In the genomic region with DNA sequence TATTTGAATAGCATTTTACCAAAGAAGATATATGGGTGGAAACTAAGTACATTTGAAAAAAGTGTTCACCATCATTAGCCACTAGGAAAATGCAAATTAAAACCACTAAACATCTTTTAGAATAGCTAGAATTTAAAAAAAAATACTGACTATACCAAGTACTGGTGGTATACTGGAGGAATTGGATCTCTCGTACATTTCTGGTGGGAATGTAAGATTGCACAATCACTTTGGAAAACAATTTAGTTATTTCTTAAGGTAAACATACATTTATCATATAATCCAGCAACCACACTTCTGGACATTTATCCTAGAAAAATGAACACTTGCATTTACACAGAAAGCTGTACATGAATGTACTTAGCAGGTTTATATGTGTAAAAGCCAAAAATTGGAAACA, we compare ENCODE assay signal across 37 cellular contexts.
A peak's percentile ranks its signal among the peaks of the same experiment; 100 is the strongest.
DNase-seq lines count a peak whose midpoint lies in the region; ATAC-seq, FAIRE-seq and TF ChIP-seq lines count a peak whose summit lies in the region.
"Had no signal": no experiment of that assay in that cellular context is flagged by ENCODE, and none has a peak within 500 bp of the region (broad histone marks: within the 10 kb centered on the region; RNA-seq: fewer than 3 reads in every experiment).

No MANE protein-coding gene starts in this region.

- in situ Hi-C loops in HepG2 (cut with HindIII; ENCODE audit: extremely low pct_ligation_motif_present, low pct_unique_long_range_greater_than_20kb), result no loop called here
- in situ Hi-C loops in IMR-90 (cut with MboI; ENCODE audit: low sequenced_read_pairs), result no loop called here
- in situ Hi-C loops in K562 (cut with MboI), result no loop called here

- H3K9me3 ChIP-seq in HepG2 (ENCODE audit: low read length), result no peaks in the 10 kb centered on the region
- H3K9me3 ChIP-seq in right lobe of liver, result no peaks in the 10 kb centered on the region
- H3K9me3 ChIP-seq in IMR-90 (ENCODE audit: control insufficient read depth, insufficient read depth, low read length), result no peaks in the 10 kb centered on the region
- H3K9me3 ChIP-seq in astrocyte (ENCODE audit: insufficient read depth, low read depth, low read length), result no peaks in the 10 kb centered on the region
- H3K9me3 ChIP-seq in K562 (replicated peaks; ENCODE audit: control insufficient read depth, insufficient read depth, low read depth, low read length), result no peaks in the 10 kb centered on the region
- H3K9me3 ChIP-seq: A549, BE2C, BLaER1, Caco-2 had no signal

- no peak overlapping the region for H2BK15ac ChIP-seq in IMR-90 (ENCODE audit: low read depth, low read length)

- no peaks in the 10 kb centered on the region for H3K9me3 Mint-ChIP-seq in astrocyte (ENCODE audit: unreplicated experiment)
- H3K9me3 Mint-ChIP-seq: CD4-positive, alpha-beta T cell; CD8-positive, alpha-beta T cell had no signal

- H3K27me3 ChIP-seq in HepG2 (ENCODE audit: control insufficient read depth in 1 of 2, insufficient read depth in 2 of 2, low read length in 2 of 2) (no peaks in the 10 kb centered on the region), right lobe of liver (no peaks in the 10 kb centered on the region), IMR-90 (ENCODE audit: control insufficient read depth, insufficient read depth, low read length) (no peaks in the 10 kb centered on the region), astrocyte (ENCODE audit: insufficient read depth, low read length) (no peaks in the 10 kb centered on the region), K562 (ENCODE audit: control insufficient read depth in 2 of 2, insufficient read depth in 2 of 2, low read length in 2 of 2) (no peaks in the 10 kb centered on the region)
- H3K27me3 ChIP-seq: BE2C; BLaER1; BLaER1 treated with 17β-estradiol and CSF1 and Interleukin-3, amounts not matched to agents 10 nM and 100 nM had no signal

- H3K56ac ChIP-seq in IMR-90 (ENCODE audit: extremely low read depth, insufficient read depth, low read length), result no peak overlapping the region

- H2BK20ac ChIP-seq in IMR-90 (ENCODE audit: low read depth, low read length), result no peak overlapping the region

- H4K8ac ChIP-seq in IMR-90 (ENCODE audit: low read depth in 2 of 2, low read length in 2 of 2), result no peak overlapping the region

- no peak for TF ChIP-seq EP300 in HepG2 (IDR thresholded peaks at IDR 0.05; ENCODE audit: low read depth in 2 of 2, low read length in 2 of 2)
- TF ChIP-seq EP300 in HepG2 (CRISPR knock-in tag; IDR thresholded peaks at IDR 0.05; ENCODE audit: borderline replicate concordance), result no peak
- TF ChIP-seq EP300 in K562 (IDR thresholded peaks at IDR 0.05; ENCODE audit: low read length), result no peak

- H3K36me3 ChIP-seq in HepG2 (replicated peaks in 1 of 2; ENCODE audit: control insufficient read depth in 1 of 2, insufficient read depth in 2 of 2, low read length in 2 of 2) (no peaks in the 10 kb centered on the region), right lobe of liver (no peaks in the 10 kb centered on the region), IMR-90 (ENCODE audit: control insufficient read depth, insufficient read depth, low read length) (no peaks in the 10 kb centered on the region), astrocyte (ENCODE audit: insufficient read depth, low read length) (no peaks in the 10 kb centered on the region), K562 (ENCODE audit: control insufficient read depth, insufficient read depth, low read length) (no peaks in the 10 kb centered on the region)
- H3K36me3 ChIP-seq: BE2C; BLaER1; BLaER1 treated with 17β-estradiol and CSF1 and Interleukin-3, amounts not matched to agents 10 nM and 100 nM had no signal

- H3K79me1 ChIP-seq in IMR-90 (ENCODE audit: low read depth in 1 of 2, low read length in 2 of 2), result no peaks in the 10 kb centered on the region

- no peaks in the 10 kb centered on the region for H3K9me1 ChIP-seq in IMR-90 (ENCODE audit: insufficient read depth, low read length)
- no peaks in the 10 kb centered on the region for H3K9me1 ChIP-seq in K562 (ENCODE audit: control insufficient read depth, insufficient read depth, low read length)

- no peak overlapping the region for H3K4me3 Mint-ChIP-seq in astrocyte (ENCODE audit: unreplicated experiment)
- H3K4me3 Mint-ChIP-seq: B cell; CD14-positive monocyte; CD4-positive, alpha-beta memory T cell; CD4-positive, alpha-beta T cell; CD4-positive, CD25-positive, alpha-beta regulatory T cell; CD8-positive, alpha-beta memory T cell; CD8-positive, alpha-beta T cell had no signal

- no peak overlapping the region for H2BK5ac ChIP-seq in IMR-90 (ENCODE audit: low read depth, low read length, poor library complexity, severe bottlenecking)

- TF ChIP-seq POLR2A in HepG2 (IDR thresholded peaks at IDR 0.05; ENCODE audit: insufficient read depth in 1 of 2, low read depth in 2 of 2, low read length in 2 of 2), result no peak
- no peak for TF ChIP-seq POLR2A in right lobe of liver (IDR thresholded peaks at IDR 0.05)
- TF ChIP-seq POLR2A in IMR-90 (IDR thresholded peaks at IDR 0.05; ENCODE audit: low read depth, low read length), result no peak
- TF ChIP-seq POLR2A in K562 (conservative IDR thresholded peaks at IDR 0.05), result no peak

- H2AK5ac ChIP-seq in IMR-90 (ENCODE audit: low read depth, low read length), result no peak overlapping the region

- H4K91ac ChIP-seq in IMR-90 (ENCODE audit: insufficient read depth, low read depth, low read length), result no peak overlapping the region

- H4K20me1 ChIP-seq in HepG2 (ENCODE audit: insufficient read depth, low read length) (no peaks in the 10 kb centered on the region), IMR-90 (ENCODE audit: insufficient read depth, low read length) (no peaks in the 10 kb centered on the region), astrocyte (ENCODE audit: insufficient read depth, low read length) (no peaks in the 10 kb centered on the region), K562 (replicated peaks; ENCODE audit: control insufficient read depth, insufficient read depth, low read length) (no peaks in the 10 kb centered on the region)
- H4K20me1 ChIP-seq: BLaER1; BLaER1 treated with 17β-estradiol and CSF1 and Interleukin-3, amounts not matched to agents 10 nM and 100 nM had no signal

- H3K4me1 ChIP-seq in HepG2 (ENCODE audit: insufficient read depth, low read length), result no peaks in the 10 kb centered on the region
- no peaks in the 10 kb centered on the region for H3K4me1 ChIP-seq in right lobe of liver
- H3K4me1 ChIP-seq in IMR-90 (ENCODE audit: control insufficient read depth, insufficient read depth, low read length), result no peaks in the 10 kb centered on the region
- H3K4me1 ChIP-seq in astrocyte (ENCODE audit: insufficient read depth, low read length), result no peaks in the 10 kb centered on the region
- H3K4me1 ChIP-seq in K562 (replicated peaks in 1 of 2; ENCODE audit: control insufficient read depth in 2 of 2, insufficient read depth in 2 of 2, low read length in 2 of 2), result no peaks in the 10 kb centered on the region
- H3K4me1 ChIP-seq: A549, BE2C, Caco-2 had no signal

- H3K79me2 ChIP-seq in HepG2 (ENCODE audit: insufficient read depth, low read length) (no peaks in the 10 kb centered on the region), astrocyte (ENCODE audit: insufficient read depth, low read length) (no peaks in the 10 kb centered on the region), K562 (ENCODE audit: control insufficient read depth, insufficient read depth, low read length) (no peaks in the 10 kb centered on the region)

- H3K4me3 ChIP-seq in HepG2 (replicated peaks in 1 of 3; ENCODE audit: insufficient read depth in 1 of 3, low read depth in 2 of 3, low read length in 3 of 3) (no peak overlapping the region), right lobe of liver (no peak overlapping the region), IMR-90 (ENCODE audit: insufficient read depth, low read depth, low read length) (no peak overlapping the region), astrocyte (ENCODE audit: insufficient read depth, low read depth, low read length) (no peak overlapping the region), K562 (no peak overlapping the region)
- H3K4me3 ChIP-seq: A549; BLaER1; BLaER1 treated with 17β-estradiol and CSF1 and Interleukin-3, amounts not matched to agents 10 nM and 100 nM had no signal

- 8% methylated on average over 1 of the region's 1 CpG for WGBS in HepG2 (ENCODE audit: low lambda C conversion rate)
- 69% methylated on average over 1 of the region's 1 CpG for WGBS in right lobe of liver (ENCODE audit: insufficient coverage, low coverage, low lambda C conversion rate, missing lambda C conversion rate)
- no CpG with 5 or more reads among the region's 1 CpG for WGBS in IMR-90 (ENCODE audit: extremely low coverage in 2 of 2, insufficient read length in 1 of 2), 2 experiments
- 0% methylated on average over 1 of the region's 1 CpG for WGBS in K562 (ENCODE audit: insufficient coverage, low coverage, missing lambda C conversion rate)

- no peak overlapping the region for H3K27ac ChIP-seq in HepG2 (ENCODE audit: extremely low read length, insufficient read depth, low read length)
- H3K27ac ChIP-seq in right lobe of liver, result no peak overlapping the region
- H3K27ac ChIP-seq in IMR-90 (ENCODE audit: insufficient read depth, low read length), result no peak overlapping the region
- no peak overlapping the region for H3K27ac ChIP-seq in astrocyte (ENCODE audit: low read depth, low read length)
- H3K27ac ChIP-seq in K562 (ENCODE audit: extremely low read depth, low read depth, low read length), result no peak overlapping the region
- H3K27ac ChIP-seq: 22Rv1; A549; BLaER1; BLaER1 treated with 17β-estradiol and CSF1 and Interleukin-3, amounts not matched to agents 10 nM and 100 nM; C4-2B had no signal

- no peak overlapping the region for H2AK9ac ChIP-seq in IMR-90 (replicated peaks; ENCODE audit: low read depth, low read length, poor library complexity)

- no peaks in the 10 kb centered on the region for H3K4me1 Mint-ChIP-seq in astrocyte (ENCODE audit: low read depth, unreplicated experiment)
- H3K4me1 Mint-ChIP-seq: B cell; CD14-positive monocyte; CD4-positive, alpha-beta memory T cell; CD4-positive, CD25-positive, alpha-beta regulatory T cell; CD8-positive, alpha-beta memory T cell had no signal

- FAIRE-seq in HepG2 (lab: Jason Lieb, UNC) (no peak), astrocyte (lab: Jason Lieb, UNC) (peak; percentile 29), K562 (lab: Jason Lieb, UNC) (no peak)
- FAIRE-seq: A204.1, A549, D721Med had no signal

- H3K14ac ChIP-seq in IMR-90 (replicated peaks; ENCODE audit: low read depth, low read length), result no peak overlapping the region

- no peak overlapping the region for H3K18ac ChIP-seq in IMR-90 (ENCODE audit: low read depth, low read length)

- no peak for TF ChIP-seq CTCF in HepG2 (CRISPR knock-in tag; IDR thresholded peaks at IDR 0.05)
- no peak for TF ChIP-seq CTCF in right lobe of liver (IDR thresholded peaks at IDR 0.05)
- TF ChIP-seq CTCF in IMR-90 (conservative IDR thresholded peaks at IDR 0.05; ENCODE audit: low read depth, low read length), result no peak
- TF ChIP-seq CTCF in astrocyte (IDR thresholded peaks at IDR 0.05; ENCODE audit: insufficient read depth, low read depth, low read length), result no peak
- TF ChIP-seq CTCF in K562 (IDR thresholded peaks at IDR 0.05 in 2 of 3, conservative IDR thresholded peaks at IDR 0.05 in 1 of 3; ENCODE audit: insufficient read depth in 2 of 3, low read depth in 1 of 3, low read length in 3 of 3), result no peak

- no peak overlapping the region for H3K4ac ChIP-seq in IMR-90 (ENCODE audit: low read depth, low read length)

- dilution Hi-C loops in IMR-90 (cut with HindIII; ENCODE audit: low sequenced_read_pairs, unreplicated experiment), result no loop called here

- no peak overlapping the region for H3K27ac Mint-ChIP-seq in astrocyte (ENCODE audit: unreplicated experiment)
- H3K27ac Mint-ChIP-seq: B cell; CD14-positive monocyte; CD4-positive, alpha-beta memory T cell; CD4-positive, alpha-beta T cell; CD4-positive, CD25-positive, alpha-beta regulatory T cell; CD8-positive, alpha-beta memory T cell; CD8-positive, alpha-beta T cell had no signal

- no peak overlapping the region for H3K23ac ChIP-seq in IMR-90 (ENCODE audit: low read depth, low read length)

- BruUV-seq in HepG2 (replicated peaks; lab: Mats Ljungman, UMichigan) (no TSS peak), IMR-90 (replicated peaks; lab: Mats Ljungman, UMichigan) (no TSS peak), K562 (replicated peaks; lab: Mats Ljungman, UMichigan) (no TSS peak)

- POLR2A ChIA-PET in HepG2 (lab: Yijun Ruan, JAX), result no interaction called here
- POLR2A ChIA-PET in IMR-90 (lab: Charles Lee; ENCODE audit: unreplicated experiment), result no interaction called here
- POLR2A ChIA-PET in K562 (lab: Yijun Ruan, JAX), result no interaction called here

- ATAC-seq in HepG2 (no peak), right lobe of liver (no peak), IMR-90 (ENCODE audit: low read depth) (no peak), K562 (no peak)
- ATAC-seq: A549; CD8-positive, alpha-beta T cell had no signal

- H3K9ac ChIP-seq in HepG2 (ENCODE audit: insufficient read depth, low read depth, low read length) (no peak overlapping the region), IMR-90 (ENCODE audit: low read depth, low read length) (no peak overlapping the region), astrocyte (ENCODE audit: low read length) (no peak overlapping the region), K562 (ENCODE audit: insufficient read depth in 1 of 2, low read depth in 2 of 2, low read length in 2 of 2) (no peak overlapping the region)
- H3K9ac ChIP-seq: BLaER1; BLaER1 treated with 17β-estradiol and CSF1 and Interleukin-3, amounts not matched to agents 10 nM and 100 nM had no signal

- H2BK120ac ChIP-seq in IMR-90 (ENCODE audit: low read depth, low read length), result no peak overlapping the region

- no peaks in the 10 kb centered on the region for H3K36me3 Mint-ChIP-seq in astrocyte (ENCODE audit: low read depth, unreplicated experiment)
- H3K36me3 Mint-ChIP-seq: CD14-positive monocyte; CD4-positive, alpha-beta memory T cell; CD4-positive, CD25-positive, alpha-beta regulatory T cell; CD8-positive, alpha-beta memory T cell; CD8-positive, alpha-beta T cell had no signal

- intact Hi-C loops in HepG2 (cut with micrococcal nuclease; ENCODE audit: unreplicated experiment), result no loop called here
- intact Hi-C loops in right lobe of liver (cut with DNase I), result no loop called here
- intact Hi-C loops in IMR-90 (cut with micrococcal nuclease), result no loop called here
- intact Hi-C loops in K562 (cut with micrococcal nuclease), result no loop called here

- H4K5ac ChIP-seq in IMR-90 (ENCODE audit: low read depth, low read length), result no peak overlapping the region

- H2AFZ ChIP-seq in HepG2 (ENCODE audit: low read length) (no peak overlapping the region), IMR-90 (replicated peaks; ENCODE audit: low read length, poor library complexity) (no peak overlapping the region), astrocyte (ENCODE audit: low read depth, low read length) (no peak overlapping the region), K562 (ENCODE audit: low read depth, low read length) (no peak overlapping the region)

- DNase-seq in HepG2 (ENCODE audit: low spot score) (no peak), right lobe of liver (no peak), IMR-90 (no peak), astrocyte (ENCODE audit: low read depth) (no peak), K562 (ENCODE audit: extremely low read depth in 1 of 4, low spot score in 3 of 4) (no peak), amygdala (lab: John Stamatoyannopoulos, UW) (no peak), NCI-H1436 treated with DMSO at 0.1 percent for 48 hours (lab: John Stamatoyannopoulos, UW) (no peak), NCI-H1105 (lab: John Stamatoyannopoulos, UW) (no peak)
- DNase-seq: 8988T; ACHN; AML-193; BE2C; C1 segment of cervical spinal cord; Caco-2; Calu3; CD4-positive, alpha-beta memory T cell; CD4-positive, alpha-beta T cell; CD4-positive, CD25-positive, alpha-beta regulatory T cell; CD8-positive, alpha-beta memory T cell; CD8-positive, alpha-beta T cell; COR-L47; DMS 273 treated with DMSO at 0.1 percent for 48 hours; DMS153; DMS53; DMS79; DMS79 treated with DMSO at 0.1 percent for 48 hours; DND-41; EL had no signal

- H3K4me2 ChIP-seq in HepG2 (ENCODE audit: low read depth, low read length) (no peak overlapping the region), IMR-90 (ENCODE audit: low read depth, low read length) (no peak overlapping the region), astrocyte (ENCODE audit: low read length) (no peak overlapping the region), K562 (ENCODE audit: insufficient read depth, low read length) (no peak overlapping the region)
- H3K4me2 ChIP-seq: A549; BLaER1; BLaER1 treated with 17β-estradiol and CSF1 and Interleukin-3, amounts not matched to agents 10 nM and 100 nM had no signal

- CTCF ChIA-PET in HepG2 (lab: Yijun Ruan, JAX; ENCODE audit: low intra/inter-chr PET ratio, low total read pairs), result no interaction called here
- CTCF ChIA-PET in IMR-90 (lab: Yijun Ruan, JAX), result no interaction called here
- CTCF ChIA-PET in K562 (lab: Yijun Ruan, JAX; ENCODE audit: low intra/inter-chr PET ratio), result no interaction called here

- no peaks in the 10 kb centered on the region for H3K27me3 Mint-ChIP-seq in astrocyte (ENCODE audit: low read depth, unreplicated experiment)
- H3K27me3 Mint-ChIP-seq: CD4-positive, alpha-beta T cell had no signal

- TF ChIP-seq RAD21 in HepG2 (CRISPR knock-in tag; IDR thresholded peaks at IDR 0.05) (no peak), IMR-90 (IDR thresholded peaks at IDR 0.05; ENCODE audit: low read length) (no peak), K562 (CRISPR knock-in tag; conservative IDR thresholded peaks at IDR 0.05 in 1 of 2, IDR thresholded peaks at IDR 0.05 in 1 of 2) (no peak)

Comparison
In these comparisons a context has a peak if more than half of its experiments do, and no peak if none do; other contexts are left out.
1. Of the 241 proteins assayed by ChIP-seq in both HepG2 and K562: peak only in HepG2: none; only in K562: CEBPG; in both: CEBPB; in neither: 239.